8 cellular contexts compared by ENCODE assay signal in the genomic region with DNA sequence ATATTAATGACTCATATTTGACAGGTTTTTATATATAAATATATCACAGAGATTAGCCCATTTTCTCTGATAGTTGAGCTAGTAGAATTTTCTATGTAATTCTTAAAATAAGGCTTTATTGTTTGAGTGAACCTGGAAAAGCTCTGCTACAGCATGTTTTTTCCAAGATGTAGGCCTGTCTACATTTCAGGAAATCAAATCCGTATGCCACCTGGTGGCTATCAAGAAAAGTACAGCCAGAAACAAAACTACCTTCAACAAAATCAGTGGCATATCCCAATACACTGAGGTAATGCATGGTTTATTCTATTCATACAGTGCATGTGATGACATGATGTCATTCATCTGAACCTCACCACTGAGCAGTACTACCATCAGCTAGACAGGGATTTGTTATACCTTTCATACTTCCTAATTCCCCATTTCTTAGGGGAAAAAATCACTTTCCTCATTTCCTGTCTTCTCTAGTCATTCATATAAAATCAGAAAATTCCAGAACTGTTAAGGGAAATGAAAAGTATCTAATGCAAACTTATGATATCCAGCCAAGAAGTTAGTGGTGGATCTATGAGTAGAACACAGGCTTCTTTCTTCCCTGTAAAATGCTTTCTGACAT.
DNase-seq lines count a peak whose midpoint lies in the region; ATAC-seq and TF ChIP-seq lines count a peak whose summit lies in the region.

No MANE protein-coding gene starts in this region.

- no peaks in the 10 kb centered on the region for H3K4me1 Mint-ChIP-seq in Caco-2 (ENCODE audit: low read depth, unreplicated experiment)

- no peak overlapping the region for H3K23ac ChIP-seq in IMR-90 (ENCODE audit: low read depth, low read length)

- POLR2A ChIA-PET in Caco-2 (lab: Charles Lee): no interaction called here
- POLR2A ChIA-PET in IMR-90 (lab: Charles Lee; ENCODE audit: unreplicated experiment): interaction anchor here (0.6 kb wide), 1 partner anchor 1286 kb away, joined by 3 read pairs; no protein-coding TSS in a partner anchor

- H3K4me3 ChIP-seq in Caco-2 (ENCODE audit: low read depth, low read length): no peak overlapping the region
- no peak overlapping the region for H3K4me3 ChIP-seq in IMR-90 (ENCODE audit: insufficient read depth, low read depth, low read length)
- H3K4me3 ChIP-seq in fibroblast of pulmonary artery (replicated peaks; ENCODE audit: low read depth, low read length): no peak overlapping the region
- H3K4me3 ChIP-seq in parathyroid adenoma (ENCODE audit: low read depth, low read length): no peak overlapping the region

- no peaks in the 10 kb centered on the region for H3K4me1 ChIP-seq in Caco-2
- H3K4me1 ChIP-seq in IMR-90 (ENCODE audit: control insufficient read depth, insufficient read depth, low read length): no peaks in the 10 kb centered on the region
- no peaks in the 10 kb centered on the region for H3K4me1 ChIP-seq in parathyroid adenoma

- no peaks in the 10 kb centered on the region for H3K9me3 Mint-ChIP-seq in Caco-2 (ENCODE audit: unreplicated experiment)

- H2AK9ac ChIP-seq in IMR-90 (replicated peaks; ENCODE audit: low read depth, low read length, poor library complexity): no peak overlapping the region

- H2AFZ ChIP-seq in IMR-90 (replicated peaks; ENCODE audit: low read length, poor library complexity) (no peak overlapping the region), parathyroid adenoma (no peak overlapping the region)

- TF ChIP-seq POLR2A in IMR-90 (IDR thresholded peaks at IDR 0.05; ENCODE audit: low read depth, low read length): no peak

- H3K4ac ChIP-seq in IMR-90 (ENCODE audit: low read depth, low read length): no peak overlapping the region

- intact Hi-C loops in Caco-2 (cut with micrococcal nuclease; ENCODE audit: unreplicated experiment) (loop anchor here (1.0 kb wide), 1 partner anchor 16 kb away; no protein-coding TSS in a partner anchor), IMR-90 (cut with micrococcal nuclease) (loop anchor here (1.0 kb wide), 2 partner anchors 16 to 1473 kb away; no protein-coding TSS in a partner anchor)

- H3K79me1 ChIP-seq in IMR-90 (ENCODE audit: low read depth in 1 of 2, low read length in 2 of 2): no peaks in the 10 kb centered on the region

- no peak overlapping the region for H4K8ac ChIP-seq in IMR-90 (ENCODE audit: low read depth in 2 of 2, low read length in 2 of 2)

- H3K18ac ChIP-seq in IMR-90 (ENCODE audit: low read depth, low read length): no peak overlapping the region

- no peak overlapping the region for H4K5ac ChIP-seq in IMR-90 (ENCODE audit: low read depth, low read length)

- peak; percentile 51 for TF ChIP-seq RAD21 in IMR-90 (IDR thresholded peaks at IDR 0.05; ENCODE audit: low read length)

- no peak overlapping the region for H2BK15ac ChIP-seq in IMR-90 (ENCODE audit: low read depth, low read length)

- H4K20me1 ChIP-seq in IMR-90 (ENCODE audit: insufficient read depth, low read length): no peaks in the 10 kb centered on the region

- no peak overlapping the region for H2BK20ac ChIP-seq in IMR-90 (ENCODE audit: low read depth, low read length)

- H3K56ac ChIP-seq in IMR-90 (ENCODE audit: extremely low read depth, insufficient read depth, low read length): no peak overlapping the region

- H3K36me3 ChIP-seq in Caco-2 (ENCODE audit: control insufficient read depth, insufficient read depth, low read length): no peaks in the 10 kb centered on the region
- H3K36me3 ChIP-seq in IMR-90 (ENCODE audit: control insufficient read depth, insufficient read depth, low read length): no peaks in the 10 kb centered on the region
- H3K36me3 ChIP-seq in parathyroid adenoma (ENCODE audit: control insufficient read depth, insufficient read depth, low read length): no peaks in the 10 kb centered on the region

- H3K4me3 Mint-ChIP-seq in Caco-2 (ENCODE audit: unreplicated experiment): no peak overlapping the region

- H2BK120ac ChIP-seq in IMR-90 (ENCODE audit: low read depth, low read length): no peak overlapping the region

- no peaks in the 10 kb centered on the region for H3K79me2 ChIP-seq in parathyroid adenoma

- in situ Hi-C loops in IMR-90 (cut with MboI; ENCODE audit: low sequenced_read_pairs): loop anchor here (25.0 kb wide), 1 partner anchor 1475 kb away; no protein-coding TSS in a partner anchor

- no peaks in the 10 kb centered on the region for H3K27me3 ChIP-seq in Caco-2 (replicated peaks; ENCODE audit: control insufficient read depth, insufficient read depth, low read length)
- no peaks in the 10 kb centered on the region; the same call in 1 of the 2 replicates for H3K27me3 ChIP-seq in IMR-90 (ENCODE audit: control insufficient read depth, insufficient read depth, low read length)
- H3K27me3 ChIP-seq in parathyroid adenoma (ENCODE audit: control insufficient read depth, insufficient read depth, low read length): no peaks in the 10 kb centered on the region

- no peak overlapping the region for H2BK5ac ChIP-seq in IMR-90 (ENCODE audit: low read depth, low read length, poor library complexity, severe bottlenecking)

- no peaks in the 10 kb centered on the region for H3K36me3 Mint-ChIP-seq in Caco-2 (ENCODE audit: insufficient read depth, unreplicated experiment)

- H3K4me2 ChIP-seq in IMR-90 (ENCODE audit: low read depth, low read length): no peak overlapping the region
- no peak overlapping the region for H3K4me2 ChIP-seq in parathyroid adenoma (ENCODE audit: low read length)

- H3K27ac ChIP-seq in IMR-90 (ENCODE audit: insufficient read depth, low read length) (no peak overlapping the region), parathyroid adenoma (no peak overlapping the region)

- H3K9ac ChIP-seq in IMR-90 (ENCODE audit: low read depth, low read length) (no peak overlapping the region), parathyroid adenoma (no peak overlapping the region)

- no peak overlapping the region for H3K27ac Mint-ChIP-seq in Caco-2 (ENCODE audit: unreplicated experiment)

- H3K14ac ChIP-seq in IMR-90 (replicated peaks; ENCODE audit: low read depth, low read length): no peak overlapping the region

- no TSS peak for BruUV-seq in Caco-2 (replicated peaks; lab: Mats Ljungman, UMichigan)
- no TSS peak for BruUV-seq in IMR-90 (replicated peaks; lab: Mats Ljungman, UMichigan)

- CTCF ChIA-PET in Caco-2 (lab: Charles Lee) (interaction anchor here (1.5 kb wide), 1 partner anchor 17 kb away, joined by 3 read pairs; no protein-coding TSS in a partner anchor), IMR-90 (lab: Yijun Ruan, JAX) (interaction anchor here (0.6 to 5.8 kb wide), 5 partner anchors 10 to 685 kb away, joined by 3 to 45 read pairs (median 5); no protein-coding TSS in a partner anchor)

- no peaks in the 10 kb centered on the region for H3K9me1 ChIP-seq in IMR-90 (ENCODE audit: insufficient read depth, low read length)

- no CpG with 5 or more reads among the region's 1 CpG for WGBS in IMR-90 (ENCODE audit: extremely low coverage in 2 of 2, insufficient read length in 1 of 2), 2 experiments

- H2AK5ac ChIP-seq in IMR-90 (ENCODE audit: low read depth, low read length): no peak overlapping the region

- no peaks in the 10 kb centered on the region for H3K9me3 ChIP-seq in Caco-2
- H3K9me3 ChIP-seq in IMR-90 (ENCODE audit: control insufficient read depth, insufficient read depth, low read length): no peaks in the 10 kb centered on the region
- no peaks in the 10 kb centered on the region for H3K9me3 ChIP-seq in parathyroid adenoma (ENCODE audit: control insufficient read depth, low read length)

- no peaks in the 10 kb centered on the region for H3K27me3 Mint-ChIP-seq in Caco-2 (ENCODE audit: insufficient read depth, unreplicated experiment)

- peak; percentile 72 for ATAC-seq in GM19455 (IDR thresholded peaks at IDR 0.05; ENCODE audit: unreplicated experiment)
- ATAC-seq in IMR-90 (ENCODE audit: low read depth): peak; percentile 88
- ATAC-seq in HG03442 (IDR thresholded peaks at IDR 0.05; ENCODE audit: unreplicated experiment): no peak

- dilution Hi-C loops in IMR-90 (cut with HindIII; ENCODE audit: low sequenced_read_pairs, unreplicated experiment): no loop called here

- TF ChIP-seq CTCF in Caco-2 (IDR thresholded peaks at IDR 0.05; ENCODE audit: insufficient read depth in 1 of 2, low read depth in 1 of 2, low read length in 1 of 2, severe bottlenecking in 1 of 2, unreplicated experiment in 1 of 2): peak; percentile 29 to 48
- TF ChIP-seq CTCF in IMR-90 (conservative IDR thresholded peaks at IDR 0.05; ENCODE audit: low read depth, low read length): peak; percentile 67
- peak; percentile 83 for TF ChIP-seq CTCF in fibroblast of pulmonary artery (IDR thresholded peaks at IDR 0.05; ENCODE audit: low read length, missing control alignments)
- peak; percentile 79 for TF ChIP-seq CTCF in parathyroid adenoma (IDR thresholded peaks at IDR 0.05)

- DNase-seq in Caco-2 (no peak), IMR-90 (peak; percentile 41), RPMI8226 (peak; percentile 26), fibroblast of pulmonary artery (ENCODE audit: low read depth) (peak; percentile 63), mucosa of gallbladder (ENCODE audit: low spot score) (no peak)

- no peak overlapping the region for H4K91ac ChIP-seq in IMR-90 (ENCODE audit: insufficient read depth, low read depth, low read length)

TF ChIP-seq in IMR-90, 13 proteins besides CTCF, POLR2A, EP300 and RAD21:
- TF ChIP-seq BHLHE40 (IDR thresholded peaks at IDR 0.05; ENCODE audit: low read depth, low read length): no peak
- peak; percentile 56 for TF ChIP-seq SMC3 (IDR thresholded peaks at IDR 0.05; ENCODE audit: low read depth, low read length)
- no peak for TF ChIP-seq RFX5 (IDR thresholded peaks at IDR 0.05; ENCODE audit: low read depth, low read length)
- no peak for TF ChIP-seq RCOR1 (IDR thresholded peaks at IDR 0.05; ENCODE audit: insufficient replicate concordance, low read length)

Comparison
In these comparisons a context has a peak if more than half of its experiments do, and no peak if none do; other contexts are left out.
1. DNase-seq: peak in IMR-90 (single experiment), RPMI8226 (single experiment) and fibroblast of pulmonary artery (single experiment); none in Caco-2 (0 of 2) and mucosa of gallbladder (single experiment).
2. Peak in every context shown above with its lines, with median percentiles within 50 percentile points of each other: CTCF ChIP-seq.